1 cellular context compared by ENCODE assay signal in genomic region chr2:205800804-205801203, GRCh38.
TF ChIP-seq lines count a peak whose summit lies in the region.

No MANE protein-coding gene starts in this region.

TF ChIP-seq in endothelial cell of umbilical vein, 7 proteins besides CTCF, POLR2A, EP300 and RAD21:
- no peak for TF ChIP-seq JUN (IDR thresholded peaks at IDR 0.05; ENCODE audit: borderline replicate concordance, insufficient read depth, insufficient read length, low read depth)
- TF ChIP-seq FOS (IDR thresholded peaks at IDR 0.05; ENCODE audit: borderline replicate concordance, insufficient read depth, low read length): no peak
- TF ChIP-seq MYC (IDR thresholded peaks at IDR 0.05; ENCODE audit: low read depth, low read length): no peak
- no peak for TF ChIP-seq POLR2AphosphoS5 (IDR thresholded peaks at IDR 0.05; ENCODE audit: insufficient read depth, low read depth, low read length)
- TF ChIP-seq, protein P1, sequence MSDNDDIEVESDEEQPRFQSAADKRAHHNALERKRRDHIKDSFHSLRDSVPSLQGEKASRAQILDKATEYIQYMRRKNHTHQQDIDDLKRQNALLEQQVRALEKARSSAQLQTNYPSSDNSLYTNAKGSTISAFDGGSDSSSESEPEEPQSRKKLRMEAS (IDR thresholded peaks at IDR 0.05; ENCODE audit: insufficient read depth, insufficient read length): no peak
- no peak for TF ChIP-seq EZH2 (IDR thresholded peaks at IDR 0.05; ENCODE audit: borderline replicate concordance, low read depth, low read length, severe bottlenecking)
- TF ChIP-seq GATA2 (IDR thresholded peaks at IDR 0.05; ENCODE audit: insufficient read depth, insufficient read length, low read depth, low read length): no peak
